ENCODE assay signal across 23 cellular contexts in the genomic region with DNA sequence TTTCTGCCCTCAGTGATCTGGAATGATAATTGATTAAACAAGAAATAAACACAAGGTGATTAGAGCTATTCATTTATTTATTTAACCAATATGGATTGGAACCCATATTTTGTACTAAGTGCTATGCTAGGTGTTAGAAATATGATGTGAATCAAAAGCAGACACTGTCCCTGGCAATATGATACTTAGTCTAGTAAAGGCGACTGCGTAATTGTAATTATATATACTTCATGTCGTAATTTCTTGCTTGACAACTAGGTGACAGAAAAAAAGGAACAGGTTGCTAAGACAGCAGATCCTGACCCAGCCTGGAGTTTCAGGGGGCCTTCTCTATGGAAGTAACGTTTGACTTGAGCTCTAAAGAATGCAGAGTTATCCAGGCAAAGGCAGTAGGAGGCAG.
"Had no signal": no experiment of that assay in that cellular context is flagged by ENCODE, and none has a peak within 500 bp of the region (broad histone marks: within the 10 kb centered on the region; RNA-seq: fewer than 3 reads in every experiment).

No MANE protein-coding gene starts in this region.

- H3K27me3 Mint-ChIP-seq: effector memory CD8-positive, alpha-beta T cell had no signal

- DNase-seq: colonic mucosa; cortex of kidney; dermis blood vessel endothelial cell; dorsolateral prefrontal cortex; effector CD4-positive, alpha-beta T cell; effector CD8-positive, alpha-beta T cell; effector memory CD4-positive, alpha-beta T cell; effector memory CD8-positive, alpha-beta T cell; endodermal cell; erythroblast; esophagus squamous epithelium; foreskin fibroblast; foreskin keratinocyte; foreskin melanocyte; glutamatergic neuron; heart left ventricle; heart right ventricle had no signal

- H3K4me3 ChIP-seq: colonic mucosa, coronary artery, dorsolateral prefrontal cortex, esophagus muscularis mucosa, esophagus squamous epithelium, gastroesophageal sphincter, heart left ventricle, heart right ventricle had no signal

- H3K36me3 ChIP-seq: colonic mucosa, esophagus muscularis mucosa, esophagus squamous epithelium, gastroesophageal sphincter, heart left ventricle, heart right ventricle had no signal

- H3K27ac ChIP-seq: colonic mucosa, coronary artery, dorsolateral prefrontal cortex, epithelial cell of prostate, esophagus muscularis mucosa, esophagus squamous epithelium, foreskin keratinocyte, gastroesophageal sphincter, heart left ventricle, heart right ventricle had no signal

- ATAC-seq: effector memory CD8-positive, alpha-beta T cell; esophagus mucosa; foreskin keratinocyte; gastroesophageal sphincter; heart left ventricle; heart right ventricle had no signal

- H3K27ac Mint-ChIP-seq: dendritic cell treated with granulocyte-macrophage colony-stimulating factor and Interleukin-4, amounts not matched to agents 40 ng/mL and 50 ng/mL, for 4 days; effector memory CD8-positive, alpha-beta T cell; endodermal cell had no signal

- H3K4me1 ChIP-seq: colonic mucosa, esophagus muscularis mucosa, esophagus squamous epithelium, foreskin keratinocyte, gastroesophageal sphincter, heart left ventricle, heart right ventricle had no signal

- H3K9me3 ChIP-seq: colonic mucosa, esophagus muscularis mucosa, esophagus squamous epithelium, gastroesophageal sphincter, heart left ventricle, heart right ventricle had no signal

- H3K4me3 Mint-ChIP-seq: dendritic cell treated with granulocyte-macrophage colony-stimulating factor and Interleukin-4, amounts not matched to agents 40 ng/mL and 50 ng/mL, for 4 days; effector memory CD8-positive, alpha-beta T cell; endodermal cell had no signal

- H3K27me3 ChIP-seq: colonic mucosa, esophagus muscularis mucosa, esophagus squamous epithelium, foreskin keratinocyte, gastroesophageal sphincter had no signal

- H3K9me3 Mint-ChIP-seq: dendritic cell treated with granulocyte-macrophage colony-stimulating factor and Interleukin-4, amounts not matched to agents 40 ng/mL and 50 ng/mL, for 4 days; effector memory CD8-positive, alpha-beta T cell; endodermal cell had no signal
